ENCODE assay signal across 15 cellular contexts in the genomic region with DNA sequence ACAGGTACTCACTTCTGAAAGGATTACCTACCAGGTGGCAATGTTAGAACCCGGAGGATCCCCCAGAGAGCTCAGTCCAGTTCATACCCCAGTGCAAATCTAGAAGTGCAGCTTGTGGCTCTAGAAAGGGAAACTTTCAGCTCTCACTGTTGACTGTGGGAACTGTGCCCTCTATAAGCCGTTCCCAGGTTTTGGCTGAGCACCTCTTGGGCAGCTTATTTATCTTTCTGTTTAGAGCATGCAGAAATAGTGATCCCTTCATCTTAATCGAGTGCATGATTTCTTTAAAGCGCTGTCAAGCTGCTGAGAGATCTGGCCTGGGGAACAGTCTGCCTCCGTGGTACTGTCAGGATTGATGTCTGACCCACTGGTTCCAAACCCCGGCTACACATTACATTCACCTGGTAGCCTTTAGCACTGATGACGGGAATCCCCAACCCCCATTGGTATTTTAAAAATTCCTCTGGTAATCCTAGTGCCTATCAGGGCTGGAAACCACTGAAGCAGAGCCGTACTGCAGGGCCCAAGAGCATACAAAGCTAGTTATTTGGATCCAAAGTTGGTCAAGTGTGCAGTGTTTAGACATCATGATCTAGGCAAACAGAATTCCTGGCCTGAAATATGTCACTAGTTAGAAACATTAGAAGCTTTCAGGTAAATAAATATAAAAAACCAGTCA.
DNase-seq lines count a peak whose midpoint lies in the region; ATAC-seq, FAIRE-seq and TF ChIP-seq lines count a peak whose summit lies in the region.
"Had no signal": no experiment of that assay in that cellular context is flagged by ENCODE, and none has a peak within 500 bp of the region (broad histone marks: within the 10 kb centered on the region; RNA-seq: fewer than 3 reads in every experiment).

No MANE protein-coding gene starts in this region.

- CTCF ChIA-PET in HepG2 (lab: Yijun Ruan, JAX; ENCODE audit: low intra/inter-chr PET ratio, low total read pairs), result no interaction called here
- CTCF ChIA-PET in naive thymus-derived CD4-positive, alpha-beta T cell (lab: Charles Lee), result interaction anchor here (0.6 kb wide), 1 partner anchor 220 kb away, joined by 3 read pairs; no protein-coding TSS in a partner anchor

- in situ Hi-C loops in HepG2 (cut with HindIII; ENCODE audit: extremely low pct_ligation_motif_present, low pct_unique_long_range_greater_than_20kb), result no loop called here

- ATAC-seq in HepG2 (peak; percentile 32; the same call in 2 of the 3 replicates), HG02610 (IDR thresholded peaks at IDR 0.05; ENCODE audit: unreplicated experiment) (no peak)
- no peak for ATAC-seq in naive thymus-derived CD4-positive, alpha-beta T cell
- ATAC-seq: activated CD4-positive, alpha-beta T cell treated with anti-CD3 and anti-CD28 coated beads for 36 hours; stimulated activated naive B cell treated with anti-CD40 and anti-IgM and Interleukin-4, amounts not matched to agents 10 μg/mL and 1 μg/mL and 100 μg/mL, for 72 hours had no signal

- intact Hi-C loops in HepG2 (cut with micrococcal nuclease; ENCODE audit: unreplicated experiment), result no loop called here
- intact Hi-C loops in stomach (cut with DNase I; ENCODE audit: low total_unique reads), result no loop called here
- intact Hi-C loops in naive thymus-derived CD4-positive, alpha-beta T cell (cut with micrococcal nuclease), result no loop called here

- 71% methylated on average over 7 of the region's 8 CpGs for WGBS in HepG2 (ENCODE audit: low lambda C conversion rate)
- WGBS in stomach, 5 donors, result 64 to 76% (median 71%) methylated on average over 6 to 8 of the region's 8 CpGs

- peaks cover 34% of the 10 kb centered on the region for H3K4me1 ChIP-seq in HepG2 (ENCODE audit: insufficient read depth, low read length)
- peaks cover 53 to 62% (median 56%) of the 10 kb centered on the region in 3 donors for H3K4me1 ChIP-seq in skeletal muscle tissue (ENCODE audit: control insufficient read depth in 3 of 3, insufficient read depth in 3 of 3, low read length in 3 of 3)
- H3K4me1 ChIP-seq in stomach, result peaks cover 0 to 61% (median 31%) of the 10 kb centered on the region in 4 donors
- H3K4me1 ChIP-seq in naive thymus-derived CD4-positive, alpha-beta T cell (ENCODE audit: control insufficient read depth in 2 of 2, insufficient read depth in 2 of 2, low read length in 2 of 2), result no peaks in the 10 kb centered on the region

- POLR2A ChIA-PET in HepG2 (lab: Yijun Ruan, JAX), result no interaction called here
- POLR2A ChIA-PET in naive thymus-derived CD4-positive, alpha-beta T cell (lab: Charles Lee), result no interaction called here

- TF ChIP-seq EP300 in HepG2 (IDR thresholded peaks at IDR 0.05; ENCODE audit: low read depth in 2 of 2, low read length in 2 of 2) (no peak), HepG2 (CRISPR knock-in tag; IDR thresholded peaks at IDR 0.05; ENCODE audit: borderline replicate concordance) (no peak), stomach (IDR thresholded peaks at IDR 0.05) (no peak)

- peaks cover 3% of the 10 kb centered on the region for H3K4me1 Mint-ChIP-seq in endothelial cell (ENCODE audit: unreplicated experiment)
- H3K4me1 Mint-ChIP-seq in naive thymus-derived CD4-positive, alpha-beta T cell, result peaks cover 5 to 31% (median 19%) of the 10 kb centered on the region in 7 donors

- no peaks in the 10 kb centered on the region for H3K9me3 ChIP-seq in HepG2 (ENCODE audit: low read length)
- H3K9me3 ChIP-seq in skeletal muscle tissue (ENCODE audit: control insufficient read depth in 3 of 3, low read length in 3 of 3), result no peaks in the 10 kb centered on the region
- no peaks in the 10 kb centered on the region for H3K9me3 ChIP-seq in stomach
- H3K9me3 ChIP-seq in naive thymus-derived CD4-positive, alpha-beta T cell (ENCODE audit: control insufficient read depth in 2 of 3, low read length in 3 of 3), result no peaks in the 10 kb centered on the region
- H3K9me3 ChIP-seq: breast epithelium had no signal

- BruUV-seq in HepG2 (replicated peaks; lab: Mats Ljungman, UMichigan), result no TSS peak

- FAIRE-seq in HepG2 (lab: Jason Lieb, UNC), result no peak

- H3K4me2 ChIP-seq in HepG2 (ENCODE audit: low read depth, low read length), result no peak overlapping the region

- H3K27ac ChIP-seq in HepG2 (ENCODE audit: extremely low read length, insufficient read depth, low read length), result no peak overlapping the region
- peak overlapping the region; percentile 65 for H3K27ac ChIP-seq in skeletal muscle tissue (ENCODE audit: low read depth, low read length)
- peak overlapping the region in 2 of 5 donors; percentile 79 to 81 for H3K27ac ChIP-seq in stomach
- no peak overlapping the region for H3K27ac ChIP-seq in naive thymus-derived CD4-positive, alpha-beta T cell (ENCODE audit: low read depth, low read length)

- TF ChIP-seq RAD21 in HepG2 (CRISPR knock-in tag; IDR thresholded peaks at IDR 0.05), result no peak

- H3K36me3 ChIP-seq in HepG2 (replicated peaks in 1 of 2; ENCODE audit: control insufficient read depth in 1 of 2, insufficient read depth in 2 of 2, low read length in 2 of 2) (peaks cover 20 to 71% of the 10 kb centered on the region in 2 experiments), skeletal muscle tissue (ENCODE audit: control insufficient read depth in 3 of 3, insufficient read depth in 3 of 3, low read length in 3 of 3) (peaks cover 11 to 32% (median 27%) of the 10 kb centered on the region in 3 donors), stomach (peaks cover 41 to 95% (median 66%) of the 10 kb centered on the region in 4 donors)
- H3K36me3 ChIP-seq in naive thymus-derived CD4-positive, alpha-beta T cell (ENCODE audit: control insufficient read depth in 2 of 3, insufficient read depth in 3 of 3, low read length in 3 of 3), result peaks cover 0 to 56% (median 7%) of the 10 kb centered on the region in 3 experiments

- H3K27me3 ChIP-seq in HepG2 (ENCODE audit: control insufficient read depth in 1 of 2, insufficient read depth in 2 of 2, low read length in 2 of 2) (no peaks in the 10 kb centered on the region), skeletal muscle tissue (ENCODE audit: control insufficient read depth in 3 of 3, insufficient read depth in 3 of 3, low read length in 3 of 3) (no peaks in the 10 kb centered on the region), stomach (no peaks in the 10 kb centered on the region)
- no peaks in the 10 kb centered on the region for H3K27me3 ChIP-seq in naive thymus-derived CD4-positive, alpha-beta T cell (ENCODE audit: control insufficient read depth in 2 of 2, insufficient read depth in 2 of 2, low read length in 2 of 2)
- H3K27me3 ChIP-seq: BLaER1 treated with 17β-estradiol and CSF1 and Interleukin-3, amounts not matched to agents 10 nM and 100 nM; breast epithelium had no signal

- DNase-seq in NCI-H2029 (lab: John Stamatoyannopoulos, UW) (peak; percentile 15), endothelial cell (ENCODE audit: low spot score) (no peak), HepG2 (ENCODE audit: low spot score) (peak; percentile 48), stomach (no peak), NCI-H82 (lab: John Stamatoyannopoulos, UW) (no peak)
- DNase-seq in naive thymus-derived CD4-positive, alpha-beta T cell, result no peak
- DNase-seq: activated CD4-positive, alpha-beta T cell treated with anti-CD3 and anti-CD28 coated beads for 36 hours; HCEC 1CT; NCI-H1694; stimulated activated CD4-positive, alpha-beta T cell treated with anti-CD3 and anti-CD28 coated beads, Interleukin-1b, Interleukin-23, amount 100 ng/mL, for 48 hours; stimulated activated naive B cell treated with anti-CD40 and anti-IgM and Interleukin-4, amounts not matched to agents 10 μg/mL and 1 μg/mL and 100 μg/mL, for 72 hours had no signal

- peaks cover 35% of the 10 kb centered on the region for H3K36me3 Mint-ChIP-seq in endothelial cell (ENCODE audit: low read depth, unreplicated experiment)
- peaks cover 0 to 60% (median 34%) of the 10 kb centered on the region in 5 donors for H3K36me3 Mint-ChIP-seq in naive thymus-derived CD4-positive, alpha-beta T cell

- TF ChIP-seq CTCF in endothelial cell (IDR thresholded peaks at IDR 0.05; ENCODE audit: unreplicated experiment) (no peak), HepG2 (CRISPR knock-in tag; IDR thresholded peaks at IDR 0.05) (no peak), stomach (IDR thresholded peaks at IDR 0.05) (no peak)

- H3K4me3 ChIP-seq in HepG2 (replicated peaks in 1 of 3; ENCODE audit: insufficient read depth in 1 of 3, low read depth in 2 of 3, low read length in 3 of 3) (no peak overlapping the region), skeletal muscle tissue (ENCODE audit: low read length in 3 of 3) (peak overlapping the region in 1 of 3 donors; percentile 37), stomach (no peak overlapping the region)
- no peak overlapping the region for H3K4me3 ChIP-seq in naive thymus-derived CD4-positive, alpha-beta T cell (ENCODE audit: low read length)
- H3K4me3 ChIP-seq: BLaER1 treated with 17β-estradiol and CSF1 and Interleukin-3, amounts not matched to agents 10 nM and 100 nM; breast epithelium had no signal

- peaks cover 3% of the 10 kb centered on the region for H3K79me2 ChIP-seq in HepG2 (ENCODE audit: insufficient read depth, low read length)

- no peak overlapping the region for H3K9ac ChIP-seq in HepG2 (ENCODE audit: insufficient read depth, low read depth, low read length)
- H3K9ac ChIP-seq in skeletal muscle tissue (ENCODE audit: low read depth in 1 of 3, low read length in 3 of 3), result peak overlapping the region in 2 of 3 donors; percentile 45 to 63
- H3K9ac ChIP-seq: BLaER1 treated with 17β-estradiol and CSF1 and Interleukin-3, amounts not matched to agents 10 nM and 100 nM had no signal

- H3K9me3 Mint-ChIP-seq in endothelial cell (ENCODE audit: unreplicated experiment), result no peaks in the 10 kb centered on the region
- H3K9me3 Mint-ChIP-seq in naive thymus-derived CD4-positive, alpha-beta T cell, result no peaks in the 10 kb centered on the region
- H3K9me3 Mint-ChIP-seq: stimulated activated naive B cell treated with anti-CD40 and anti-IgM and Interleukin-4, amounts not matched to agents 10 μg/mL and 1 μg/mL and 100 μg/mL, for 72 hours had no signal

- no peak for TF ChIP-seq POLR2A in HepG2 (IDR thresholded peaks at IDR 0.05; ENCODE audit: insufficient read depth in 1 of 2, low read depth in 2 of 2, low read length in 2 of 2)
- no peak for TF ChIP-seq POLR2A in stomach (IDR thresholded peaks at IDR 0.05)

- H3K27me3 Mint-ChIP-seq in endothelial cell (ENCODE audit: unreplicated experiment), result peaks cover 4% of the 10 kb centered on the region
- no peaks in the 10 kb centered on the region for H3K27me3 Mint-ChIP-seq in naive thymus-derived CD4-positive, alpha-beta T cell
- H3K27me3 Mint-ChIP-seq: activated CD4-positive, alpha-beta T cell treated with anti-CD3 and anti-CD28 coated beads for 36 hours; stimulated activated naive B cell treated with anti-CD40 and anti-IgM and Interleukin-4, amounts not matched to agents 10 μg/mL and 1 μg/mL and 100 μg/mL, for 72 hours had no signal

- no peaks in the 10 kb centered on the region for H4K20me1 ChIP-seq in HepG2 (ENCODE audit: insufficient read depth, low read length)

- H3K4me3 Mint-ChIP-seq in endothelial cell (ENCODE audit: unreplicated experiment), result peak overlapping the region; percentile 6
- H3K4me3 Mint-ChIP-seq in naive thymus-derived CD4-positive, alpha-beta T cell, result no peak overlapping the region
- H3K4me3 Mint-ChIP-seq: activated CD4-positive, alpha-beta T cell treated with anti-CD3 and anti-CD28 coated beads for 36 hours; stimulated activated naive B cell treated with anti-CD40 and anti-IgM and Interleukin-4, amounts not matched to agents 10 μg/mL and 1 μg/mL and 100 μg/mL, for 72 hours had no signal

- no peak overlapping the region for H3K27ac Mint-ChIP-seq in endothelial cell (ENCODE audit: unreplicated experiment)
- peak overlapping the region in 1 of 9 donors; percentile 21 for H3K27ac Mint-ChIP-seq in naive thymus-derived CD4-positive, alpha-beta T cell
- H3K27ac Mint-ChIP-seq: activated CD4-positive, alpha-beta T cell treated with anti-CD3 and anti-CD28 coated beads for 36 hours; stimulated activated naive B cell treated with anti-CD40 and anti-IgM and Interleukin-4, amounts not matched to agents 10 μg/mL and 1 μg/mL and 100 μg/mL, for 72 hours had no signal

- no peak overlapping the region for H2AFZ ChIP-seq in HepG2 (ENCODE audit: low read length)

Comparison
In these comparisons a context has a peak if more than half of its experiments do, and no peak if none do; other contexts are left out.
1. DNase-seq: peak in NCI-H2029 (single experiment) and HepG2 (single experiment); none in endothelial cell (single experiment), stomach (single experiment), naive thymus-derived CD4-positive, alpha-beta T cell (0 of 9) and NCI-H82 (single experiment).